8 cellular contexts compared by ENCODE assay signal in the genomic region with DNA sequence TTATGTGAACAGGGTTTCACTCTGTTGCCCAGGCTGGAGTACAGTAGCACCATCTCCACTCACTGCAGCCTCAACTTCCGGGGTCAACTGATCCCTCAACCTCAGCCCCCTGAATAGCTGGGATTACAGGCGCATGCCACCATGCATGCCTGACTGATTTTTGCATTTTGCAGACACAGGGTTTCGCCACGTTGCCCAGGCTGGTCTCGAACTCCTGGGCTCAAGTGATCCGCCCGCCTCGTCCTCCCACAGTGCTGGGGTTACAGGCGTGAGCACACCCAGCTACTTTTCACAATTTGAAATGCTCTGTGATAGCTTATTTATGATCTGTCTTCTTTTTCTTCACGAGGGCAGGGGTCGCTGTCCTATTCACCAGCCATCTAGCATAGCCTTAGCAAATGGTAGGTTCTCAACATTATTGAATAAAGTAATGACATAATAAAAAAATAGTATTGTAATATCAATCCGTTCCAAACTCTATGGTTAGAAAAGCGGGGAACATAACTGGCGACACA. TPM values are rescaled to one million over a fixed set of nuclear protein-coding genes. Genes with fewer than 3 reads are reported as not detected.
DNase-seq lines count a peak whose midpoint lies in the region; ATAC-seq, FAIRE-seq and TF ChIP-seq lines count a peak whose summit lies in the region.

No MANE protein-coding gene starts in this region.

- no peaks in the 10 kb centered on the region for H3K9me2 ChIP-seq in PC-3 (replicated peaks; ENCODE audit: low read length)

- H3K27ac Mint-ChIP-seq in endodermal cell (no peak overlapping the region), progenitor cell of endocrine pancreas (no peak overlapping the region)

- no peak for DNase-seq in GM12891 (ENCODE audit: insufficient read length, low spot score)
- no peak for DNase-seq in PC-3
- no peak for DNase-seq in endodermal cell
- DNase-seq in progenitor cell of endocrine pancreas (ENCODE audit: low spot score, unreplicated experiment), result no peak
- no peak for DNase-seq in NCI-H2081 treated with DMSO at 0.1 percent for 48 hours (lab: John Stamatoyannopoulos, UW)
- no peak for DNase-seq in NCI-H1048 (lab: John Stamatoyannopoulos, UW)
- DNase-seq in cortex of kidney (lab: John Stamatoyannopoulos, UW), result no peak
- no peak for DNase-seq in A172 (ENCODE audit: low spot score)

- H3K9me3 Mint-ChIP-seq in endodermal cell (no peaks in the 10 kb centered on the region), progenitor cell of endocrine pancreas (ENCODE audit: low read depth) (no peaks in the 10 kb centered on the region)

- H3K9ac ChIP-seq in PC-3 (ENCODE audit: low read length) (no peak overlapping the region), endodermal cell (ENCODE audit: extremely low read depth, low read length, poor library complexity, severe bottlenecking) (no peak overlapping the region)

- H2AFZ ChIP-seq in PC-3 (ENCODE audit: low read length), result 0 out of 2 replicates have a peak overlapping the region, but pooled peaks have one; percentile 71

- peak overlapping the region; percentile 93; the same call in 1 of the 2 replicates for H3K4me3 ChIP-seq in PC-3 (ENCODE audit: low read length)
- H3K4me3 ChIP-seq in endodermal cell (ENCODE audit: low read length), result no peak overlapping the region

- H3K27ac ChIP-seq in PC-3 (ENCODE audit: low read length), result 0 out of 2 replicates have a peak overlapping the region, but pooled peaks have one; percentile 7
- H3K27ac ChIP-seq in endodermal cell (ENCODE audit: low read depth, low read length), result no peak overlapping the region

- FAIRE-seq in GM12891 (lab: Jason Lieb, UNC), result peak; percentile 13

- peak overlapping the region; percentile 35; the same call in 1 of the 2 replicates for H3K4me2 ChIP-seq in PC-3 (ENCODE audit: low read length)

- no peaks in the 10 kb centered on the region for H3F3A ChIP-seq in PC-3 (ENCODE audit: low read length, unreplicated experiment)

- H4K20me1 ChIP-seq in PC-3 (ENCODE audit: low read length), result no peaks in the 10 kb centered on the region

- no peak for TF ChIP-seq CTCF in PC-3 (conservative IDR thresholded peaks at IDR 0.05; ENCODE audit: low read depth, low read length)
- no peak for TF ChIP-seq CTCF in endodermal cell (conservative IDR thresholded peaks at IDR 0.05)
- TF ChIP-seq CTCF in progenitor cell of endocrine pancreas (IDR thresholded peaks at IDR 0.05; ENCODE audit: unreplicated experiment), result no peak

- H3K4me1 Mint-ChIP-seq in endodermal cell (peaks cover 54% of the 10 kb centered on the region), progenitor cell of endocrine pancreas (ENCODE audit: low read depth) (peaks cover 36% of the 10 kb centered on the region)

- H3K27me3 Mint-ChIP-seq in endodermal cell (ENCODE audit: insufficient read depth) (no peaks in the 10 kb centered on the region), progenitor cell of endocrine pancreas (no peaks in the 10 kb centered on the region)

- CTCF ChIA-PET in PC-3 (lab: Charles Lee), result interaction anchor here (1.0 kb wide), 1 partner anchor 60 kb away, joined by 4 read pairs; no protein-coding TSS in a partner anchor

- POLR2A ChIA-PET in PC-3 (lab: Charles Lee; ENCODE audit: unreplicated experiment), result interaction anchor here (0.6 kb wide), 1 partner anchor 250 kb away, joined by 4 read pairs; the partner anchor contains the start of gene DUSP16

- H3K36me3 ChIP-seq in PC-3 (ENCODE audit: low read depth, low read length) (peaks cover 16% of the 10 kb centered on the region), endodermal cell (ENCODE audit: control insufficient read depth, insufficient read depth, low read length) (peaks cover 34% of the 10 kb centered on the region)

- 75 to 98% methylated on average over 8 to 14 of the region's 14 CpGs for WGBS in endodermal cell (ENCODE audit: insufficient coverage in 1 of 2, insufficient read length in 1 of 2), 2 experiments

- intact Hi-C loops in PC-3 (cut with micrococcal nuclease), result loop anchor here (2.0 kb wide), 1 partner anchor 24 kb away; no protein-coding TSS in a partner anchor

- BruUV-seq in PC-3 (replicated peaks; lab: Mats Ljungman, UMichigan), result no TSS peak

- no peak for TF ChIP-seq POLR2A in GM12891 (IDR thresholded peaks at IDR 0.05; ENCODE audit: low read depth, low read length)

- H3K9me3 ChIP-seq in PC-3 (ENCODE audit: low read length) (no peaks in the 10 kb centered on the region), endodermal cell (ENCODE audit: control insufficient read depth, low read length) (no peaks in the 10 kb centered on the region)

- H3K4me1 ChIP-seq in PC-3 (ENCODE audit: insufficient read depth, low read length) (peaks cover 49% of the 10 kb centered on the region), endodermal cell (ENCODE audit: control insufficient read depth, insufficient read depth, low read length) (peaks cover 6% of the 10 kb centered on the region)

- H3K79me2 ChIP-seq in PC-3 (ENCODE audit: low read length), result peaks cover 46% of the 10 kb centered on the region

- no peak; the same call in 1 of the 2 replicates for ATAC-seq in PC-3

- peaks cover 33% of the 10 kb centered on the region for H3K36me3 Mint-ChIP-seq in endodermal cell (ENCODE audit: low read depth)
- H3K36me3 Mint-ChIP-seq in progenitor cell of endocrine pancreas (ENCODE audit: insufficient read depth), result peaks cover 14% of the 10 kb centered on the region

- H3K27me3 ChIP-seq in PC-3 (ENCODE audit: low read length) (no peaks in the 10 kb centered on the region), endodermal cell (ENCODE audit: control insufficient read depth, insufficient read depth, low read length, poor library complexity, severe bottlenecking) (no peaks in the 10 kb centered on the region)

- H3K4me3 Mint-ChIP-seq in endodermal cell (peak overlapping the region; percentile 99), progenitor cell of endocrine pancreas (ENCODE audit: low read depth) (peak overlapping the region; percentile 91)

TF ChIP-seq in GM12891, 5 proteins besides CTCF, POLR2A, EP300 and RAD21:
- TF ChIP-seq POLR2AphosphoS5 (IDR thresholded peaks at IDR 0.05; ENCODE audit: low read depth, low read length) (no peak), POU2F2 (IDR thresholded peaks at IDR 0.05; ENCODE audit: low read depth, low read length) (no peak), SPI1 (IDR thresholded peaks at IDR 0.05; ENCODE audit: low read depth, low read length) (no peak), PAX5 (IDR thresholded peaks at IDR 0.05; ENCODE audit: insufficient read depth, low read length, severe bottlenecking) (no peak), TAF1 (IDR thresholded peaks at IDR 0.05; ENCODE audit: low read depth, low read length) (no peak)

RNA-seq across cellular contexts. Expression of gene DDX47, which starts 0.5 kb away (rescaled TPM):
- 50.6 TPM for polyA plus RNA-seq in GM12891 (2012; ENCODE audit: low read depth, missing spikeins)
- 58.9 and 59.0 TPM in 2 replicates for total RNA-seq in PC-3 (2014; rRNA removed)
- 100 to 1,000 TPM in 1 of 2 donors, 10 to 100 TPM in 1; 92.3 to 154 TPM for total RNA-seq in endodermal cell
- polyA plus RNA-seq in endodermal cell (2013, experiment 1 of 2), result 65.1 TPM
- 59.8 TPM for polyA plus RNA-seq in endodermal cell (2013, experiment 2 of 2)
- 115 TPM in 2 replicates for total RNA-seq in progenitor cell of endocrine pancreas
- total RNA-seq in A172 (2014; rRNA removed; shearing (Covaris generic)), result 96.6 and 99.2 TPM in 2 replicates

RNA-seq across cellular contexts. Expression of gene APOLD1, which starts 27.2 kb away (rescaled TPM):
- 2.5 TPM for polyA plus RNA-seq in GM12891 (2012; ENCODE audit: low read depth, missing spikeins)
- total RNA-seq in PC-3 (2014; rRNA removed), result 2.8 and 3.5 TPM in 2 replicates
- total RNA-seq in endodermal cell, result 1 to 10 TPM; 1.8 to 3.2 TPM
- polyA plus RNA-seq in endodermal cell (2013, experiment 1 of 2), result 8.8 TPM
- 7.7 TPM for polyA plus RNA-seq in endodermal cell (2013, experiment 2 of 2)
- 5.3 and 5.4 TPM in 2 replicates for total RNA-seq in progenitor cell of endocrine pancreas
- 3.3 and 3.5 TPM in 2 replicates for total RNA-seq in A172 (2014; rRNA removed; shearing (Covaris generic))
